ENCODE assay signal across 13 cellular contexts in genomic region chr5:132424167-132424935, GRCh38. TPM values are rescaled to one million over a fixed set of nuclear protein-coding genes. Genes with fewer than 3 reads are reported as not detected.
DNase-seq lines count a peak whose midpoint lies in the region; ATAC-seq lines count a peak whose summit lies in the region.
"Had no signal": no experiment of that assay in that cellular context is flagged by ENCODE, and none has a peak within 500 bp of the region (broad histone marks: within the 10 kb centered on the region; RNA-seq: fewer than 3 reads in every experiment).

No MANE protein-coding gene starts in this region.

- peak overlapping the region; percentile 92 for H3K27ac ChIP-seq in muscle layer of duodenum (ENCODE audit: low read length)
- H3K27ac ChIP-seq: suprapubic skin had no signal

- peaks cover 26% of the 10 kb centered on the region for H3K36me3 Mint-ChIP-seq in stimulated activated naive CD8-positive, alpha-beta T cell treated with anti-CD3 and anti-CD28 coated beads, Interleukin-15, Interleukin-2, amounts not matched to agents 100 ng/mL and 50 ng/mL, for 24 hours (ENCODE audit: low read depth)
- H3K36me3 Mint-ChIP-seq in activated T-helper 17 cell treated with anti-CD3 and anti-CD28 coated beads, Interleukin-2, amount 50 U/mL, for 72 hours (ENCODE audit: low read depth), result peaks cover 56% of the 10 kb centered on the region
- H3K36me3 Mint-ChIP-seq: brain had no signal

- peaks cover 3 to 15% of the 10 kb centered on the region in 2 donors for H3K36me3 ChIP-seq in muscle layer of duodenum (ENCODE audit: control insufficient read depth in 1 of 2, insufficient read depth in 2 of 2, low read length in 2 of 2)
- H3K36me3 ChIP-seq: suprapubic skin had no signal

- no peak for DNase-seq in stimulated activated naive CD8-positive, alpha-beta T cell treated with anti-CD3 and anti-CD28 coated beads, Interleukin-15, Interleukin-2, amounts not matched to agents 100 U/mL and 50 U/mL, for 24 hours
- no peak for DNase-seq in HCEC 1CT
- no peak for DNase-seq in NK-92 treated with Interleukin-12 subunit alpha and Interleukin-12 subunit beta, amount 100 ng/mL, for 24 hours (lab: John Stamatoyannopoulos, UW)
- DNase-seq in islet precursor cell, result no peak
- DNase-seq: Caco-2, foreskin fibroblast, midbrain had no signal

- H3K9me3 ChIP-seq in muscle layer of duodenum (ENCODE audit: control insufficient read depth in 1 of 2, low read length in 2 of 2), result no peaks in the 10 kb centered on the region
- H3K9me3 ChIP-seq: Caco-2, suprapubic skin had no signal

- no peaks in the 10 kb centered on the region for H3K27me3 ChIP-seq in muscle layer of duodenum (ENCODE audit: low read depth, low read length)
- H3K27me3 ChIP-seq: suprapubic skin had no signal

- H3K4me3 Mint-ChIP-seq in stimulated activated naive CD8-positive, alpha-beta T cell treated with anti-CD3 and anti-CD28 coated beads, Interleukin-15, Interleukin-2, amounts not matched to agents 100 ng/mL and 50 ng/mL, for 24 hours, result peak overlapping the region; percentile 18
- H3K4me3 Mint-ChIP-seq in activated T-helper 17 cell treated with anti-CD3 and anti-CD28 coated beads, Interleukin-2, amount 50 U/mL, for 72 hours, result peak overlapping the region; percentile 87
- H3K4me3 Mint-ChIP-seq: brain had no signal

- peaks cover 87 to 91% of the 10 kb centered on the region in 2 donors for H3K4me1 ChIP-seq in muscle layer of duodenum (ENCODE audit: control insufficient read depth in 1 of 2, insufficient read depth in 2 of 2, low read length in 2 of 2)

- peak overlapping the region in 1 of 2 donors; percentile 15 for H3K4me3 ChIP-seq in muscle layer of duodenum (ENCODE audit: low read depth in 1 of 2, low read length in 2 of 2)
- H3K4me3 ChIP-seq: suprapubic skin had no signal

- peaks cover 100% of the 10 kb centered on the region for H3K4me1 Mint-ChIP-seq in stimulated activated naive CD8-positive, alpha-beta T cell treated with anti-CD3 and anti-CD28 coated beads, Interleukin-15, Interleukin-2, amounts not matched to agents 100 ng/mL and 50 ng/mL, for 24 hours (ENCODE audit: low read depth)
- peaks cover 74% of the 10 kb centered on the region for H3K4me1 Mint-ChIP-seq in activated T-helper 17 cell treated with anti-CD3 and anti-CD28 coated beads, Interleukin-2, amount 50 U/mL, for 72 hours

- H3K27me3 Mint-ChIP-seq in stimulated activated naive CD8-positive, alpha-beta T cell treated with anti-CD3 and anti-CD28 coated beads, Interleukin-15, Interleukin-2, amounts not matched to agents 100 ng/mL and 50 ng/mL, for 24 hours, result no peaks in the 10 kb centered on the region
- H3K27me3 Mint-ChIP-seq in activated T-helper 17 cell treated with anti-CD3 and anti-CD28 coated beads, Interleukin-2, amount 50 U/mL, for 72 hours, result no peaks in the 10 kb centered on the region

- ATAC-seq in stimulated activated naive CD8-positive, alpha-beta T cell treated with anti-CD3 and anti-CD28 coated beads, Interleukin-15, Interleukin-2, amounts not matched to agents 100 U/mL and 50 U/mL, for 24 hours, result no peak
- ATAC-seq in activated T-helper 17 cell treated with anti-CD3 and anti-CD28 coated beads, Interleukin-2, amount 50 U/mL, for 72 hours (replicated peaks), result no peak
- ATAC-seq in GM19397 (IDR thresholded peaks at IDR 0.05; ENCODE audit: unreplicated experiment), result no peak

- H3K9me3 Mint-ChIP-seq in stimulated activated naive CD8-positive, alpha-beta T cell treated with anti-CD3 and anti-CD28 coated beads, Interleukin-15, Interleukin-2, amounts not matched to agents 100 ng/mL and 50 ng/mL, for 24 hours, result no peaks in the 10 kb centered on the region
- no peaks in the 10 kb centered on the region for H3K9me3 Mint-ChIP-seq in activated T-helper 17 cell treated with anti-CD3 and anti-CD28 coated beads, Interleukin-2, amount 50 U/mL, for 72 hours
- H3K9me3 Mint-ChIP-seq: brain had no signal

- peak overlapping the region; percentile 92 for H3K27ac Mint-ChIP-seq in stimulated activated naive CD8-positive, alpha-beta T cell treated with anti-CD3 and anti-CD28 coated beads, Interleukin-15, Interleukin-2, amounts not matched to agents 100 ng/mL and 50 ng/mL, for 24 hours
- peak overlapping the region; percentile 92 for H3K27ac Mint-ChIP-seq in activated T-helper 17 cell treated with anti-CD3 and anti-CD28 coated beads, Interleukin-2, amount 50 U/mL, for 72 hours

RNA-seq across cellular contexts. Expression of gene SLC22A5, which starts 54.8 kb away (rescaled TPM):
- total RNA-seq in activated T-helper 17 cell treated with anti-CD3 and anti-CD28 coated beads, Interleukin-2, amount 50 U/mL, for 72 hours, result 1 to 10 TPM; 3.2 to 3.5 TPM
